1 cellular context compared by ENCODE assay signal in genomic region chr10:25015927-25016348, GRCh38.
TF ChIP-seq lines count a peak whose summit lies in the region.

TSS of gene ENKUR (minus strand) at chr10:25016158. CDS start at chr10:25015936, 222 bp downstream.

TF ChIP-seq in HEK293, 187 proteins besides CTCF, POLR2A, EP300 and RAD21 (continued from another document):
- peak; percentile 41; the same call in 1 of the 2 replicates for TF ChIP-seq ZBTB11 (tag by site-specific recombination; conservative IDR thresholded peaks at IDR 0.05; ENCODE audit: low read depth)
- peak; percentile 40; the same call in 1 of the 2 replicates for TF ChIP-seq ZNF2 (tag by site-specific recombination; IDR thresholded peaks at IDR 0.05)
- no peak for TF ChIP-seq ZNF19 (tag by site-specific recombination; IDR thresholded peaks at IDR 0.05; ENCODE audit: low read depth)
- 0 out of 2 replicates have a peak, but pooled peaks have one; percentile 22 for TF ChIP-seq ZNF362 (tag by site-specific recombination; IDR thresholded peaks at IDR 0.05)
- 0 out of 2 replicates have a peak, but pooled peaks have one; percentile 17 for TF ChIP-seq ZFP37 (tag by site-specific recombination; IDR thresholded peaks at IDR 0.05)
- TF ChIP-seq ZNF621 (tag by site-specific recombination; IDR thresholded peaks at IDR 0.05): no peak
TF ChIP-seq in HEK293: peak in this region for 12.
